In genomic region chrX:55488268-55488558, GRCh38 we compare ENCODE assay signal across 8 cellular contexts. TPM values are rescaled to one million over a fixed set of nuclear protein-coding genes. Genes with fewer than 3 reads are reported as not detected.
A peak's percentile ranks its signal among the peaks of the same experiment; 100 is the strongest.
DNase-seq lines count a peak whose midpoint lies in the region; ATAC-seq and TF ChIP-seq lines count a peak whose summit lies in the region.

No MANE protein-coding gene starts in this region.

- H3K4me3 ChIP-seq in CD8-positive, alpha-beta T cell (ENCODE audit: low read depth, low read length): peak overlapping the region; percentile 46

- CTCF ChIA-PET in CD8-positive, alpha-beta T cell (lab: Charles Lee): interaction anchor here (0.8 to 1.6 kb wide), 3 partner anchors 8 to 597 kb away, joined by 3 to 11 read pairs (median 3); partner anchors contain the start of gene RRAGB

- intact Hi-C loops in CD8-positive, alpha-beta T cell (cut with DNase I, micrococcal nuclease): loop anchor here in 1 of 2 experiments (10.0 kb wide), 1 partner anchor 237 kb away; no protein-coding TSS in a partner anchor

- H3K27me3 Mint-ChIP-seq in CD8-positive, alpha-beta T cell (ENCODE audit: low read depth): no peaks in the 10 kb centered on the region
- no peaks in the 10 kb centered on the region for H3K27me3 Mint-ChIP-seq in neural crest cell (ENCODE audit: low read depth)

- peaks cover 2% of the 10 kb centered on the region for H3K36me3 Mint-ChIP-seq in CD8-positive, alpha-beta T cell
- peaks cover 18% of the 10 kb centered on the region for H3K36me3 Mint-ChIP-seq in neural crest cell (ENCODE audit: low read depth)

- H3K36me3 ChIP-seq in CD8-positive, alpha-beta T cell (ENCODE audit: insufficient read depth, low read length): no peaks in the 10 kb centered on the region

- H3K4me3 Mint-ChIP-seq in CD8-positive, alpha-beta T cell: peak overlapping the region; percentile 87
- H3K4me3 Mint-ChIP-seq in neural crest cell: peak overlapping the region; percentile 88

- H3K9me3 Mint-ChIP-seq in CD8-positive, alpha-beta T cell: no peaks in the 10 kb centered on the region
- H3K9me3 Mint-ChIP-seq in neural crest cell: peaks cover 6% of the 10 kb centered on the region

- H3K9me3 ChIP-seq in CD8-positive, alpha-beta T cell (ENCODE audit: low read length): no peaks in the 10 kb centered on the region

- peak overlapping the region; percentile 91 for H3K27ac Mint-ChIP-seq in CD8-positive, alpha-beta T cell
- peak overlapping the region; percentile 90 for H3K27ac Mint-ChIP-seq in neural crest cell (ENCODE audit: unreplicated experiment)

- no peaks in the 10 kb centered on the region for H3K27me3 ChIP-seq in CD8-positive, alpha-beta T cell (ENCODE audit: insufficient read depth, low read length)

- H3K27ac ChIP-seq in CD8-positive, alpha-beta T cell (ENCODE audit: low read depth, low read length): peak overlapping the region; percentile 6
- peak overlapping the region; percentile 84 for H3K27ac ChIP-seq in caudate nucleus (ENCODE audit: low read depth, low read length)

- POLR2A ChIA-PET in CD8-positive, alpha-beta T cell (lab: Charles Lee): interaction anchor here (1.8 to 3.7 kb wide), 3 partner anchors 36 to 229 kb away, joined by 4 to 38 read pairs (median 25); partner anchors contain the start of genes MAGEH1 and RRAGB

- H3K4me1 ChIP-seq in CD8-positive, alpha-beta T cell (ENCODE audit: insufficient read depth, low read length): peaks cover 10% of the 10 kb centered on the region

- H3K4me1 Mint-ChIP-seq in CD8-positive, alpha-beta T cell (ENCODE audit: low read depth): peaks cover 14% of the 10 kb centered on the region
- H3K4me1 Mint-ChIP-seq in neural crest cell: peaks cover 20% of the 10 kb centered on the region

- ATAC-seq in CD8-positive, alpha-beta T cell: peak; percentile 4
- peak; percentile 3 for ATAC-seq in HG02970 (IDR thresholded peaks at IDR 0.05; ENCODE audit: low FRiP score, unreplicated experiment)

- no peak for DNase-seq in CD8-positive, alpha-beta T cell
- DNase-seq in caudate nucleus (lab: John Stamatoyannopoulos, UW) (peak in 6 of 61 donors; percentile 41 to 60 (median 56)), neural crest cell (ENCODE audit: low read depth, low spot score) (no peak), NCI-H524 (lab: John Stamatoyannopoulos, UW) (no peak), dermis blood vessel endothelial cell (no peak), NOMO-1 treated with DMSO at 0.1 percent for 48 hours (lab: John Stamatoyannopoulos, UW; ENCODE audit: unreplicated experiment) (no peak), NCI-H2107 treated with DMSO at 0.1 percent for 48 hours (lab: John Stamatoyannopoulos, UW; ENCODE audit: unreplicated experiment) (no peak)

- no peak for TF ChIP-seq CTCF in CD8-positive, alpha-beta T cell (IDR thresholded peaks at IDR 0.05)
- no peak for TF ChIP-seq CTCF in neural crest cell (conservative IDR thresholded peaks at IDR 0.05)

RNA-seq across cellular contexts. Expression of gene USP51, which starts 1.4 kb away (rescaled TPM):
- 1 to 10 TPM; 2.1 to 2.8 TPM for total RNA-seq in CD8-positive, alpha-beta T cell
- total RNA-seq in neural crest cell (9.4 and 9.9 TPM in 2 replicates), dermis blood vessel endothelial cell (1.2 and 1.9 TPM in 2 replicates)

RNA-seq across cellular contexts. Expression of gene MAGEH1, which starts 36.3 kb away (rescaled TPM):
- total RNA-seq in CD8-positive, alpha-beta T cell: 10 to 100 TPM; 13.0 to 14.7 TPM
- total RNA-seq in neural crest cell (24.8 and 27.5 TPM in 2 replicates), dermis blood vessel endothelial cell (15.9 and 32.5 TPM in 2 replicates)
